ENCODE assay signal across 12 cellular contexts in the genomic region with DNA sequence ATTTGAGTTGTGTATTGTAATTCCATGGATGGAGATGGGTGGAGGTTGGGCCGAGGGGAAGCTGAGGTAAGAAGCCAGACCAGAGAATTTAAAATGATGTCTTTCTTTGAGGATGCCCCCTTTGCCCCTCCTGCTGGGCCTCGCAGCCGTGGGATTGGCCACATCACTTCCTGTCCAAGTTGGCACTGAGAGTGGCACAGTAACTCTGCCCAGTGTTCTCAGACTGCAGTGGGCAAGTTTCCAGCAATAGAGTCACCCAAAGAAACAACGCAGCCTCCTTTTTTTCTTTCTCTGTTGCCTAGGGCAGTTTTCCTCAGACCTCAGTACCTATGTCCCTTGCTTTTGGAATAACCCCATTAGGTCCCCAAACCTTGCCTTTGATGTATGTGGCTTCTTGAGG. TPM values are rescaled to one million over a fixed set of nuclear protein-coding genes. Genes with fewer than 3 reads are reported as not detected.
DNase-seq lines count a peak whose midpoint lies in the region; ATAC-seq and TF ChIP-seq lines count a peak whose summit lies in the region.
"Had no signal": no experiment of that assay in that cellular context is flagged by ENCODE, and none has a peak within 500 bp of the region (broad histone marks: within the 10 kb centered on the region; RNA-seq: fewer than 3 reads in every experiment).

No MANE protein-coding gene starts in this region.

- 24 to 36% methylated on average over 4 of the region's 4 CpGs for WGBS in heart right ventricle, 2 donors

- TF ChIP-seq CTCF in heart right ventricle (IDR thresholded peaks at IDR 0.05) (no peak), HFFc6 (IDR thresholded peaks at IDR 0.05) (no peak)

- H3K27me3 Mint-ChIP-seq in HFFc6 (ENCODE audit: insufficient read depth): no peaks in the 10 kb centered on the region; the same call in none of the 2 replicates

- no peaks in the 10 kb centered on the region for H3K27me3 ChIP-seq in heart right ventricle

- no peak overlapping the region for H3K27ac Mint-ChIP-seq in HFFc6

- intact Hi-C loops in heart right ventricle (cut with DNase I): loop anchor here in 4 of 10 donors (5.0 to 10.0 kb wide), 4 partner anchors 57 to 70 kb away; no protein-coding TSS in a partner anchor

- in situ Hi-C loops in G401 (cut with HindIII; ENCODE audit: low sequenced_read_pairs): no loop called here
- in situ Hi-C loops in KBM-7 (cut with MboI; ENCODE audit: low pct_unique_long_range_greater_than_20kb, low sequenced_read_pairs): no loop called here

- H3K4me3 Mint-ChIP-seq in HFFc6: no peak overlapping the region

- H3K4me3 ChIP-seq in heart right ventricle: no peak overlapping the region

- H3K9me3 ChIP-seq in heart right ventricle: peaks cover 0 to 6% (median 0%) of the 10 kb centered on the region in 11 donors

- peak overlapping the region in 9 of 10 donors; percentile 21 to 74 (median 42) for H3K27ac ChIP-seq in heart right ventricle

- no peaks in the 10 kb centered on the region for H3K9me3 Mint-ChIP-seq in HFFc6

- DNase-seq in G401 (ENCODE audit: low spot score) (peak; percentile 23), anterior cingulate cortex (lab: John Stamatoyannopoulos, UW) (peak in 54 of 58 donors; percentile 21 to 90 (median 70)), heart right ventricle (peak; percentile 26 to 67), putamen (ENCODE audit: low spot score) (peak; percentile 91), NCI-H1436 treated with DMSO at 0.1 percent for 48 hours (lab: John Stamatoyannopoulos, UW) (no peak), MV-4-11 (lab: John Stamatoyannopoulos, UW) (no peak), KBM-7 (no peak), HFFc6 (no peak)
- DNase-seq: AML-193, EL, NCI-H446 treated with DMSO at 0.1 percent for 48 hours, small intestine had no signal

- H3K4me1 Mint-ChIP-seq in HFFc6 (ENCODE audit: low read depth): no peaks in the 10 kb centered on the region

- no peaks in the 10 kb centered on the region for H3K36me3 Mint-ChIP-seq in HFFc6 (ENCODE audit: low read depth)

- ATAC-seq in heart right ventricle: peak; percentile 48 to 88 (median 77)

- H3K4me1 ChIP-seq in heart right ventricle: peaks cover 4 to 81% (median 47%) of the 10 kb centered on the region in 9 donors

- peaks cover 0 to 8% (median 0%) of the 10 kb centered on the region in 9 donors for H3K36me3 ChIP-seq in heart right ventricle

RNA-seq across cellular contexts. Expression of a gene that starts 30.4 kb away (rescaled TPM):
- 0.31 TPM in 1 of 2 replicates, not detected in the other for total RNA-seq in G401 (2014; rRNA removed; shearing (Covaris generic))
- total RNA-seq in heart right ventricle: 100 to 1,000 TPM in 8 of 10 donors, 10 to 100 TPM in 2; 89.0 to 136 (median 124) TPM
- polyA plus RNA-seq in heart right ventricle: 100 to 1,000 TPM in 1 of 2 donors, 10 to 100 TPM in 1; 42.4 to 116 TPM
- 10 to 100 TPM; 36.1 to 50.1 (median 48.0) TPM for total RNA-seq in HFFc6 (2021; fragmentation: NEBNext Ultra II Directional; extraction: Animal tissue kit (Norgen Biotek cat#: 25700))

Comparison
In these comparisons a context has a peak if more than half of its experiments do, and no peak if none do; other contexts are left out.
1. DNase-seq: peak in G401 (single experiment), anterior cingulate cortex (54 of 58), heart right ventricle (2 of 2) and putamen (single experiment); none in NCI-H1436 treated with DMSO at 0.1 percent for 48 hours (single experiment), MV-4-11 (single experiment), KBM-7 (single experiment) and HFFc6 (single experiment).
2. RNA of a gene that starts 30.4 kb away (total RNA-seq): 89.0 to 136 TPM in heart right ventricle and 36.1 to 50.1 TPM in HFFc6; 0.31 TPM in G401; every median in the first group is over 10 times any median in the second.